Comparison of ENCODE assay signal across 22 cellular contexts in genomic region chr2:182685552-182685951, GRCh38. TPM values are rescaled to one million over a fixed set of nuclear protein-coding genes. Genes with fewer than 3 reads are reported as not detected.
DNase-seq lines count a peak whose midpoint lies in the region; ATAC-seq, FAIRE-seq and TF ChIP-seq lines count a peak whose summit lies in the region.
"Had no signal": no experiment of that assay in that cellular context is flagged by ENCODE, and none has a peak within 500 bp of the region (broad histone marks: within the 10 kb centered on the region; RNA-seq: fewer than 3 reads in every experiment).

No MANE protein-coding gene starts in this region.

- H2BK120ac ChIP-seq in IMR-90 (ENCODE audit: low read depth, low read length), result no peak overlapping the region

- POLR2A ChIA-PET in HepG2 (lab: Yijun Ruan, JAX) (no interaction called here), IMR-90 (lab: Charles Lee; ENCODE audit: unreplicated experiment) (no interaction called here)

- H2BK20ac ChIP-seq in IMR-90 (ENCODE audit: low read depth, low read length), result no peak overlapping the region

- no peak for ATAC-seq in HepG2
- no peak for ATAC-seq in right lobe of liver
- ATAC-seq in IMR-90 (ENCODE audit: low read depth), result no peak
- no peak for ATAC-seq in gastrocnemius medialis
- ATAC-seq: CD8-positive, alpha-beta T cell; GM12878 had no signal

- H4K5ac ChIP-seq in IMR-90 (ENCODE audit: low read depth, low read length), result no peak overlapping the region

- H3K27me3 ChIP-seq in HepG2 (ENCODE audit: control insufficient read depth in 1 of 2, insufficient read depth in 2 of 2, low read length in 2 of 2) (no peaks in the 10 kb centered on the region; a peak in 1 of 5 replicates), right lobe of liver (no peaks in the 10 kb centered on the region), IMR-90 (ENCODE audit: control insufficient read depth, insufficient read depth, low read length) (no peaks in the 10 kb centered on the region), osteoblast (ENCODE audit: insufficient read depth, low read length) (no peaks in the 10 kb centered on the region), gastrocnemius medialis (peaks cover 0 to 3% (median 0%) of the 10 kb centered on the region in 3 donors), MG63 (no peaks in the 10 kb centered on the region)
- H3K27me3 ChIP-seq: BE2C, BLaER1 had no signal

- no peak for TF ChIP-seq POLR2A in HepG2 (IDR thresholded peaks at IDR 0.05; ENCODE audit: insufficient read depth in 1 of 2, low read depth in 2 of 2, low read length in 2 of 2)
- TF ChIP-seq POLR2A in right lobe of liver (IDR thresholded peaks at IDR 0.05), result no peak
- TF ChIP-seq POLR2A in IMR-90 (IDR thresholded peaks at IDR 0.05; ENCODE audit: low read depth, low read length), result no peak
- no peak for TF ChIP-seq POLR2A in gastrocnemius medialis (IDR thresholded peaks at IDR 0.05)

- H3K56ac ChIP-seq in IMR-90 (ENCODE audit: extremely low read depth, insufficient read depth, low read length), result no peak overlapping the region

- no peak overlapping the region for H2AK5ac ChIP-seq in IMR-90 (ENCODE audit: low read depth, low read length)

- no peak overlapping the region for H3K27ac ChIP-seq in HepG2 (ENCODE audit: extremely low read length, insufficient read depth, low read length)
- H3K27ac ChIP-seq in right lobe of liver, result no peak overlapping the region
- no peak overlapping the region for H3K27ac ChIP-seq in IMR-90 (ENCODE audit: insufficient read depth, low read length)
- no peak overlapping the region for H3K27ac ChIP-seq in osteoblast (ENCODE audit: low read depth, low read length)
- H3K27ac ChIP-seq in gastrocnemius medialis, result no peak overlapping the region
- H3K27ac ChIP-seq: 22Rv1, BLaER1, C4-2B had no signal

- H3K14ac ChIP-seq in IMR-90 (replicated peaks; ENCODE audit: low read depth, low read length), result no peak overlapping the region

- FAIRE-seq in HepG2 (lab: Jason Lieb, UNC), result no peak
- FAIRE-seq: D721Med, GM12878, GM12892, GM18507 had no signal

- H3K18ac ChIP-seq in IMR-90 (ENCODE audit: low read depth, low read length), result no peak overlapping the region

- H3K23ac ChIP-seq in IMR-90 (ENCODE audit: low read depth, low read length), result no peak overlapping the region

- dilution Hi-C loops in IMR-90 (cut with HindIII; ENCODE audit: low sequenced_read_pairs, unreplicated experiment), result no loop called here

- no peak overlapping the region for H4K91ac ChIP-seq in IMR-90 (ENCODE audit: insufficient read depth, low read depth, low read length)

- H3K9me1 ChIP-seq in IMR-90 (ENCODE audit: insufficient read depth, low read length), result no peaks in the 10 kb centered on the region

- no peak overlapping the region for H4K8ac ChIP-seq in IMR-90 (ENCODE audit: low read depth in 2 of 2, low read length in 2 of 2)

- TF ChIP-seq CTCF in HepG2 (CRISPR knock-in tag; IDR thresholded peaks at IDR 0.05) (no peak), right lobe of liver (IDR thresholded peaks at IDR 0.05) (no peak), IMR-90 (conservative IDR thresholded peaks at IDR 0.05; ENCODE audit: low read depth, low read length) (no peak), osteoblast (IDR thresholded peaks at IDR 0.05; ENCODE audit: extremely low read depth, low read depth, low read length) (no peak), gastrocnemius medialis (IDR thresholded peaks at IDR 0.05 in 4 of 5, conservative IDR thresholded peaks at IDR 0.05 in 1 of 5) (no peak)

- H2AFZ ChIP-seq in HepG2 (ENCODE audit: low read length) (no peak overlapping the region), IMR-90 (replicated peaks; ENCODE audit: low read length, poor library complexity) (no peak overlapping the region), osteoblast (ENCODE audit: low read length) (no peak overlapping the region)

- no peaks in the 10 kb centered on the region for H4K20me1 ChIP-seq in HepG2 (ENCODE audit: insufficient read depth, low read length)
- no peaks in the 10 kb centered on the region for H4K20me1 ChIP-seq in IMR-90 (ENCODE audit: insufficient read depth, low read length)
- no peaks in the 10 kb centered on the region for H4K20me1 ChIP-seq in osteoblast (ENCODE audit: insufficient read depth, low read length)
- H4K20me1 ChIP-seq: BLaER1 had no signal

- CTCF ChIA-PET in HepG2 (lab: Yijun Ruan, JAX; ENCODE audit: low intra/inter-chr PET ratio, low total read pairs), result no interaction called here
- CTCF ChIA-PET in IMR-90 (lab: Yijun Ruan, JAX), result no interaction called here

- H3K9ac ChIP-seq in HepG2 (ENCODE audit: insufficient read depth, low read depth, low read length) (no peak overlapping the region), IMR-90 (ENCODE audit: low read depth, low read length) (no peak overlapping the region)
- H3K9ac ChIP-seq: BLaER1 had no signal

- H3K4me3 ChIP-seq in HepG2 (replicated peaks in 1 of 3; ENCODE audit: insufficient read depth in 1 of 3, low read depth in 2 of 3, low read length in 3 of 3) (no peak overlapping the region), right lobe of liver (no peak overlapping the region), IMR-90 (ENCODE audit: insufficient read depth, low read depth, low read length) (no peak overlapping the region), osteoblast (ENCODE audit: insufficient read depth, low read length) (no peak overlapping the region), gastrocnemius medialis (no peak overlapping the region), MG63 (no peak overlapping the region)
- H3K4me3 ChIP-seq: BLaER1, GM12878 had no signal

- H3K4ac ChIP-seq in IMR-90 (ENCODE audit: low read depth, low read length), result no peak overlapping the region

- no peak overlapping the region for H2AK9ac ChIP-seq in IMR-90 (replicated peaks; ENCODE audit: low read depth, low read length, poor library complexity)

- DNase-seq in HepG2 (ENCODE audit: low spot score), result no peak
- DNase-seq in right lobe of liver, result no peak
- DNase-seq in IMR-90, result no peak
- DNase-seq in osteoblast (ENCODE audit: insufficient read length, low spot score, missing footprints), result peak; percentile 13
- no peak for DNase-seq in gastrocnemius medialis
- no peak for DNase-seq in MG63
- DNase-seq: ACHN; BE2C; Caco-2; Calu3; CD4-positive, alpha-beta T cell; CD8-positive, alpha-beta T cell; DND-41; EL; GDM1 had no signal

- WGBS in HepG2 (ENCODE audit: low lambda C conversion rate), result 19% methylated on average over 2 of the region's 2 CpGs
- 72% methylated on average over 2 of the region's 2 CpGs for WGBS in right lobe of liver (ENCODE audit: insufficient coverage, low coverage, low lambda C conversion rate, missing lambda C conversion rate)
- 100% methylated on average over 1 of the region's 2 CpGs; no CpG with 5 or more reads in 1 of the 2 experiments for WGBS in IMR-90 (ENCODE audit: extremely low coverage in 2 of 2, insufficient read length in 1 of 2), 2 experiments

- TF ChIP-seq RAD21 in HepG2 (CRISPR knock-in tag; IDR thresholded peaks at IDR 0.05), result no peak
- TF ChIP-seq RAD21 in IMR-90 (IDR thresholded peaks at IDR 0.05; ENCODE audit: low read length), result no peak

- no peak overlapping the region for H2BK15ac ChIP-seq in IMR-90 (ENCODE audit: low read depth, low read length)

- no peak overlapping the region for H2BK5ac ChIP-seq in IMR-90 (ENCODE audit: low read depth, low read length, poor library complexity, severe bottlenecking)

- TF ChIP-seq EP300 in HepG2 (IDR thresholded peaks at IDR 0.05; ENCODE audit: low read depth in 2 of 2, low read length in 2 of 2), result no peak
- no peak for TF ChIP-seq EP300 in HepG2 (CRISPR knock-in tag; IDR thresholded peaks at IDR 0.05; ENCODE audit: borderline replicate concordance)

- H3K4me2 ChIP-seq in HepG2 (ENCODE audit: low read depth, low read length) (no peak overlapping the region), IMR-90 (ENCODE audit: low read depth, low read length) (no peak overlapping the region), osteoblast (ENCODE audit: insufficient read depth, low read length) (no peak overlapping the region)
- H3K4me2 ChIP-seq: BLaER1 had no signal

- intact Hi-C loops in HepG2 (cut with micrococcal nuclease; ENCODE audit: unreplicated experiment) (no loop called here), right lobe of liver (cut with DNase I) (no loop called here), IMR-90 (cut with micrococcal nuclease) (no loop called here), gastrocnemius medialis (cut with DNase I; ENCODE audit: low total_unique reads) (no loop called here)

- H3K79me1 ChIP-seq in IMR-90 (ENCODE audit: low read depth in 1 of 2, low read length in 2 of 2), result no peaks in the 10 kb centered on the region

- in situ Hi-C loops in HepG2 (cut with HindIII; ENCODE audit: extremely low pct_ligation_motif_present, low pct_unique_long_range_greater_than_20kb), result no loop called here
- in situ Hi-C loops in IMR-90 (cut with MboI; ENCODE audit: low sequenced_read_pairs), result no loop called here
- in situ Hi-C loops in gastrocnemius medialis (cut with MboI; ENCODE audit: low sequenced_read_pairs in 4 of 4), result no loop called here

- H3K9me3 ChIP-seq in HepG2 (ENCODE audit: low read length) (no peaks in the 10 kb centered on the region), right lobe of liver (no peaks in the 10 kb centered on the region), IMR-90 (ENCODE audit: control insufficient read depth, insufficient read depth, low read length) (no peaks in the 10 kb centered on the region), osteoblast (ENCODE audit: low read depth, low read length) (no peaks in the 10 kb centered on the region), gastrocnemius medialis (no peaks in the 10 kb centered on the region), MG63 (no peaks in the 10 kb centered on the region)
- H3K9me3 ChIP-seq: BE2C, BLaER1, Caco-2 had no signal

- H3K79me2 ChIP-seq in HepG2 (ENCODE audit: insufficient read depth, low read length), result no peaks in the 10 kb centered on the region
- no peaks in the 10 kb centered on the region for H3K79me2 ChIP-seq in osteoblast (ENCODE audit: insufficient read depth, low read length)

- H3K4me1 ChIP-seq in HepG2 (ENCODE audit: insufficient read depth, low read length) (no peaks in the 10 kb centered on the region), right lobe of liver (no peaks in the 10 kb centered on the region), IMR-90 (ENCODE audit: control insufficient read depth, insufficient read depth, low read length) (no peaks in the 10 kb centered on the region), osteoblast (ENCODE audit: insufficient read depth, low read length) (no peaks in the 10 kb centered on the region), gastrocnemius medialis (no peaks in the 10 kb centered on the region)
- H3K4me1 ChIP-seq: BE2C, Caco-2 had no signal

- BruUV-seq in HepG2 (replicated peaks; lab: Mats Ljungman, UMichigan), result no TSS peak
- BruUV-seq in IMR-90 (replicated peaks; lab: Mats Ljungman, UMichigan), result no TSS peak

- H3K36me3 ChIP-seq in HepG2 (replicated peaks in 1 of 2; ENCODE audit: control insufficient read depth in 1 of 2, insufficient read depth in 2 of 2, low read length in 2 of 2), result no peaks in the 10 kb centered on the region
- no peaks in the 10 kb centered on the region for H3K36me3 ChIP-seq in right lobe of liver
- H3K36me3 ChIP-seq in IMR-90 (ENCODE audit: control insufficient read depth, insufficient read depth, low read length), result no peaks in the 10 kb centered on the region
- H3K36me3 ChIP-seq in osteoblast (ENCODE audit: insufficient read depth, low read length), result no peaks in the 10 kb centered on the region
- H3K36me3 ChIP-seq in gastrocnemius medialis, result no peaks in the 10 kb centered on the region
- H3K36me3 ChIP-seq in MG63, result no peaks in the 10 kb centered on the region
- H3K36me3 ChIP-seq: BE2C, BLaER1 had no signal

RNA-seq across cellular contexts. Expression of gene DNAJC10, which starts 30.5 kb away (rescaled TPM):
- total RNA-seq in HepG2 (2016; rRNA removed; fragmentation: Illumina TruSeq; extraction: Trizol) (178 and 190 TPM in 2 replicates), right lobe of liver (10 to 100 TPM; 26.1 to 37.7 (median 33.0) TPM), IMR-90 (2012; rRNA removed) (53.2 and 120 TPM in 2 replicates), osteoblast (112 and 118 TPM in 2 replicates), gastrocnemius medialis (10 to 100 TPM; 13.6 to 33.6 (median 22.5) TPM)
- total RNA-seq in HepG2 (2016; cell fraction: cytosol; rRNA removed; fragmentation: Illumina TruSeq; extraction: Trizol; ENCODE audit: low read depth), result 20.2 and 22.6 TPM in 2 replicates
- total RNA-seq in HepG2 (2016; cell fraction: insoluble cytoplasmic fraction; rRNA removed; fragmentation: Illumina TruSeq; extraction: Trizol), result 187 and 195 TPM in 2 replicates
- 118 and 122 TPM in 2 replicates for total RNA-seq in HepG2 (2016; cell fraction: membrane; rRNA removed; fragmentation: Illumina TruSeq; extraction: Trizol)
- 194 and 207 TPM in 2 replicates for total RNA-seq in HepG2 (2016; cell fraction: nucleus; rRNA removed; fragmentation: Illumina TruSeq; extraction: Trizol)
- polyA plus RNA-seq in HepG2 (2011; rRNA removed) (40.1 and 44.1 TPM in 2 replicates), IMR-90 (2012; rRNA removed) (27.1 and 34.6 TPM in 2 replicates)
- polyA plus RNA-seq in HepG2 (2011; cell fraction: cytosol; rRNA removed), result 14.0 and 24.2 TPM in 2 replicates
- polyA plus RNA-seq in HepG2 (2011; cell fraction: nucleus; rRNA removed), result 43.5 and 66.4 TPM in 2 replicates
- polyA plus RNA-seq in HepG2 (2012), result 68.3 and 73.4 TPM in 2 replicates
- 17.2 and 23.7 TPM in 2 replicates for polyA plus RNA-seq in HepG2 (2016; cell fraction: cytosol; fragmentation: Illumina TruSeq; extraction: Trizol; ENCODE audit: low read depth)
- 90.6 and 103 TPM in 2 replicates for polyA plus RNA-seq in HepG2 (2016; cell fraction: insoluble cytoplasmic fraction; fragmentation: Illumina TruSeq; extraction: Trizol; ENCODE audit: low read depth)
- polyA plus RNA-seq in HepG2 (2016; cell fraction: membrane; fragmentation: Illumina TruSeq; extraction: Trizol; ENCODE audit: low read depth), result 49.0 and 50.6 TPM in 2 replicates
- polyA plus RNA-seq in HepG2 (2016; cell fraction: nucleus; fragmentation: Illumina TruSeq; extraction: Trizol; ENCODE audit: insufficient read depth, low read depth), result 135 and 139 TPM in 2 replicates
- 16.0 and 24.1 TPM in 2 replicates for polyA minus RNA-seq in HepG2 (2011; rRNA and poly(A)+ RNA removed; ENCODE audit: low replicate concordance)
- polyA minus RNA-seq in HepG2 (2011; cell fraction: cytosol; rRNA and poly(A)+ RNA removed), result 45.0 and 49.4 TPM in 2 replicates
- 71.5 and 98.2 TPM in 2 replicates for polyA minus RNA-seq in HepG2 (2011; cell fraction: nucleus; rRNA and poly(A)+ RNA removed)
- 4.4 and 8.1 TPM in 2 replicates for polyA plus RNA-seq in IMR-90 (2012; cell fraction: cytosol; rRNA removed)
- 4.2 and 45.5 TPM in 2 replicates for polyA plus RNA-seq in IMR-90 (2012; cell fraction: nucleus; rRNA removed; ENCODE audit: low replicate concordance)
- 84.5 and 86.0 TPM in 2 replicates for total RNA-seq in MG63 (2014; rRNA removed; shearing (Covaris generic); ENCODE audit: low replicate concordance)
